Comparison of ENCODE assay signal across 8 cellular contexts in the genomic region with DNA sequence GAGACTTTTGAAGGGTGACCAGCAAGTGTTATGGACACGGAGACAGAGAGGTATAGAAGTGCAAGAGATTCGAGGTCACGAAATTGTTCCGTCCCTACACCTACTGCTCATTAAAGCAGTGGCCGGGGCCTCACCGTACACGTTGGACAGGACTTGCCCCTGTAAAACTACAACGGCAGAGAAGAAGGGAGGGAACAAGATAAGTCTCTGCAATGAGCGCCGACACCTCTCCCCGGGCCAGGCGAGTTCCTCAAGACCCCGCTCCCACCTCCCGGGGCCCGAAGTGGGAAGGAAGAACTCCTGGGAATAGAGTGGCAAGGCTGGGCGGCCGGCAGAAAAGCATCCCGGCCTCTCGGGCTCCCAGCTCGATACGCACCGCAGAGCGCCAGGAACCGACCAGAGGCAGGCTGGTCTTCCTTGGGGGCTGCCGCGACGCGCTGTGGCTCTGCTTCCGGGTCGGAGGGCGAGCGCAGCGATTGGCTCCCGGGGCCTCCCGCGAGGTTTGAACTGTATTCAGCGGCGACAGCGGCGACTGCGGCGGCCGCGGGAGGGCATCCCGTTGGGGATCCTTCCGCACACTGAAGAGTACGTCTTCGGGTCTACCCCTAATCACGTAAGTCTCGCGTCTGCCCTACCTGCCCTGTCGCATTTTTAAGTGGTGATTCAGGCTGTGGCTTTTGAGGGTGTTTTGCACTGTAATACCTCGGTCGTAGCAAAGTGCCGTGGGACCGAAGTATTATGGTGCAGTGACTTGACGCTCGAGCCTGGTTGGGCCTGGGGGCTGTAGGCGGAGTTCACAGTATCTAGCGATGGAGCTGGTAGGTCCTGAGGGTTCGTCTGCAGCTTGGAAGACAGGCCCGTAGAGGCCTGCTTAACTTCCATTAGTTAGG. TPM values are rescaled to one million over a fixed set of nuclear protein-coding genes. Genes with fewer than 3 reads are reported as not detected.
DNase-seq lines count a peak whose midpoint lies in the region; ATAC-seq and TF ChIP-seq lines count a peak whose summit lies in the region.

A gene with protein sequence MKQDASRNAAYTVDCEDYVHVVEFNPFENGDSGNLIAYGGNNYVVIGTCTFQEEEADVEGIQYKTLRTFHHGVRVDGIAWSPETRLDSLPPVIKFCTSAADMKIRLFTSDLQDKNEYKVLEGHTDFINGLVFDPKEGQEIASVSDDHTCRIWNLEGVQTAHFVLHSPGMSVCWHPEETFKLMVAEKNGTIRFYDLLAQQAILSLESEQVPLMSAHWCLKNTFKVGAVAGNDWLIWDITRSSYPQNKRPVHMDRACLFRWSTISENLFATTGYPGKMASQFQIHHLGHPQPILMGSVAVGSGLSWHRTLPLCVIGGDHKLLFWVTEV (minus strand): TSS at position 441 of the 890 bp plus-strand sequence. CDS start 1,596 bp downstream, outside the sequence.
A gene with protein sequence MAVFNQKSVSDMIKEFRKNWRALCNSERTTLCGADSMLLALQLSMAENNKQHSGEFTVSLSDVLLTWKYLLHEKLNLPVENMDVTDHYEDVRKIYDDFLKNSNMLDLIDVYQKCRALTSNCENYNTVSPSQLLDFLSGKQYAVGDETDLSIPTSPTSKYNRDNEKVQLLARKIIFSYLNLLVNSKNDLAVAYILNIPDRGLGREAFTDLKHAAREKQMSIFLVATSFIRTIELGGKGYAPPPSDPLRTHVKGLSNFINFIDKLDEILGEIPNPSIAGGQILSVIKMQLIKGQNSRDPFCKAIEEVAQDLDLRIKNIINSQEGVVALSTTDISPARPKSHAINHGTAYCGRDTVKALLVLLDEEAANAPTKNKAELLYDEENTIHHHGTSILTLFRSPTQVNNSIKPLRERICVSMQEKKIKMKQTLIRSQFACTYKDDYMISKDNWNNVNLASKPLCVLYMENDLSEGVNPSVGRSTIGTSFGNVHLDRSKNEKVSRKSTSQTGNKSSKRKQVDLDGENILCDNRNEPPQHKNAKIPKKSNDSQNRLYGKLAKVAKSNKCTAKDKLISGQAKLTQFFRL (plus strand): TSS at position 510 of the 890 bp plus-strand sequence. CDS start 3,706 bp downstream, outside the sequence.

- no peaks in the 10 kb centered on the region for H3K9me2 ChIP-seq in SK-N-SH

- H3K4me1 Mint-ChIP-seq in HFFc6 (ENCODE audit: low read depth), result peaks cover 34% of the 10 kb centered on the region
- H3K4me1 Mint-ChIP-seq in activated naive CD4-positive, alpha-beta T cell treated with anti-CD3 and anti-CD28 coated beads, Interleukin-2, amount 50 U/mL, for 24 hours, result peaks cover 19% of the 10 kb centered on the region

- peak within 1 kb of the TSS; percentile 62 to 86 for H3K27ac ChIP-seq in SK-N-SH (ENCODE audit: low read depth in 2 of 2, low read length in 1 of 2)
- peak within 1 kb of the TSS; percentile 86 for H3K27ac ChIP-seq in thymus (ENCODE audit: low read depth)

- H3K79me2 ChIP-seq in SK-N-SH (ENCODE audit: insufficient read depth), result peaks cover 51% of the 10 kb centered on the region

- no peaks in the 10 kb centered on the region for H3F3A ChIP-seq in SK-N-SH (replicated peaks; ENCODE audit: insufficient read depth)

- H3K27ac Mint-ChIP-seq in HFFc6, result peak within 1 kb of the TSS; percentile 85
- H3K27ac Mint-ChIP-seq in activated naive CD4-positive, alpha-beta T cell treated with anti-CD3 and anti-CD28 coated beads, Interleukin-2, amount 50 U/mL, for 24 hours, result peak within 1 kb of the TSS; percentile 89

- POLR2A ChIA-PET in SK-N-SH (lab: Yijun Ruan, JAX), result interaction anchor here (0.6 to 1.0 kb wide), 2 partner anchors 58 to 211 kb away, joined by 3 read pairs; a partner anchor contains a TSS

- H3K36me3 ChIP-seq in SK-N-SH (replicated peaks in 1 of 2; ENCODE audit: control insufficient read depth in 1 of 2, insufficient read depth in 2 of 2, low read length in 1 of 2), result peaks cover 28 to 29% of the 10 kb centered on the region in 2 experiments
- no peaks in the 10 kb centered on the region for H3K36me3 ChIP-seq in thymus (ENCODE audit: control insufficient read depth, insufficient read depth)

- TF ChIP-seq CTCF in HFFc6 (IDR thresholded peaks at IDR 0.05) (peak; percentile 8; the same call in 1 of the 2 replicates), SK-N-SH (IDR thresholded peaks at IDR 0.05) (no peak; the same call in 1 of the 2 replicates), omental fat pad (IDR thresholded peaks at IDR 0.05) (no peak)

- no peak for TF ChIP-seq RAD21 in SK-N-SH (IDR thresholded peaks at IDR 0.05; ENCODE audit: low read length)

- CTCF ChIA-PET in SK-N-SH (lab: Yijun Ruan, JAX), result interaction anchor here (0.8 to 1.8 kb wide), 3 partner anchors 24 to 50 kb away, joined by 3 to 4 read pairs (median 4); no protein-coding TSS in a partner anchor

- peak in 1 of 2 experiments; percentile 35; a peak in 1 of 4 replicates for TF ChIP-seq EP300 in SK-N-SH (IDR thresholded peaks at IDR 0.05; ENCODE audit: borderline replicate concordance in 1 of 2, low read depth in 1 of 2, low read length in 1 of 2)

- under 1% methylated on average over 28 of the region's 62 CpGs for WGBS in SK-N-SH (ENCODE audit: low lambda C conversion rate)
- WGBS in thymus, result under 1% methylated on average over 62 of the region's 62 CpGs

- peak; percentile 87 for DNase-seq in HFFc6
- peak; percentile 93 for DNase-seq in NAMALWA (ENCODE audit: low spot score)
- DNase-seq in SK-N-SH, result peak; percentile 91
- DNase-seq in glomerular visceral epithelial cell (ENCODE audit: extremely low spot score), result peak; percentile 88
- DNase-seq in omental fat pad (ENCODE audit: low spot score), result peak; percentile 82

- H3K9ac ChIP-seq in SK-N-SH, result peak within 1 kb of the TSS; percentile 83

- H4K20me1 ChIP-seq in SK-N-SH (ENCODE audit: insufficient read depth), result no peaks in the 10 kb centered on the region

- peak within 1 kb of the TSS; percentile 93 for H3K4me3 Mint-ChIP-seq in HFFc6
- H3K4me3 Mint-ChIP-seq in activated naive CD4-positive, alpha-beta T cell treated with anti-CD3 and anti-CD28 coated beads, Interleukin-2, amount 50 U/mL, for 24 hours, result peak within 1 kb of the TSS; percentile 95

- H3K4me1 ChIP-seq in SK-N-SH (ENCODE audit: control insufficient read depth in 1 of 2, insufficient read depth in 2 of 2, low read depth in 1 of 2, low read length in 1 of 2), result peaks cover 6 to 10% of the 10 kb centered on the region in 2 experiments; a peak in 3 of 4 replicates
- H3K4me1 ChIP-seq in thymus (ENCODE audit: control insufficient read depth, insufficient read depth, low read length), result peaks cover 8% of the 10 kb centered on the region

- peak within 1 kb of the TSS; percentile 94 for H2AFZ ChIP-seq in SK-N-SH (ENCODE audit: low read depth)

- H3K9me3 Mint-ChIP-seq in HFFc6, result no peaks in the 10 kb centered on the region
- H3K9me3 Mint-ChIP-seq in activated naive CD4-positive, alpha-beta T cell treated with anti-CD3 and anti-CD28 coated beads, Interleukin-2, amount 50 U/mL, for 24 hours, result no peaks in the 10 kb centered on the region

- no peaks in the 10 kb centered on the region for H3K9me3 ChIP-seq in SK-N-SH
- H3K9me3 ChIP-seq in thymus (ENCODE audit: control insufficient read depth), result no peaks in the 10 kb centered on the region

- H3K27me3 ChIP-seq in SK-N-SH (ENCODE audit: insufficient read depth) (no peaks in the 10 kb centered on the region), thymus (ENCODE audit: control insufficient read depth, insufficient read depth) (no peaks in the 10 kb centered on the region)

- H3K4me2 ChIP-seq in SK-N-SH, result peak within 1 kb of the TSS; percentile 85

- H3K4me3 ChIP-seq in GM08714 (ENCODE audit: low read length), result peak within 1 kb of the TSS; percentile 96
- H3K4me3 ChIP-seq in SK-N-SH (ENCODE audit: low read depth in 2 of 2, low read length in 1 of 2), result peak within 1 kb of the TSS; percentile 86 to 95
- H3K4me3 ChIP-seq in thymus (ENCODE audit: low read length), result peak within 1 kb of the TSS; percentile 88

- no peaks in the 10 kb centered on the region for H3K27me3 Mint-ChIP-seq in HFFc6 (ENCODE audit: insufficient read depth)
- H3K27me3 Mint-ChIP-seq in activated naive CD4-positive, alpha-beta T cell treated with anti-CD3 and anti-CD28 coated beads, Interleukin-2, amount 50 U/mL, for 24 hours, result no peaks in the 10 kb centered on the region

- no peaks in the 10 kb centered on the region; the same call in 1 of the 2 replicates for H3K36me3 Mint-ChIP-seq in HFFc6 (ENCODE audit: low read depth)
- peaks cover 8% of the 10 kb centered on the region for H3K36me3 Mint-ChIP-seq in activated naive CD4-positive, alpha-beta T cell treated with anti-CD3 and anti-CD28 coated beads, Interleukin-2, amount 50 U/mL, for 24 hours

- peak; percentile 98 for ATAC-seq in omental fat pad (ENCODE audit: low FRiP score)

TF ChIP-seq in SK-N-SH, 30 proteins besides CTCF, POLR2A, EP300 and RAD21 (continues in another document):
- no peak for TF ChIP-seq RFX5 (IDR thresholded peaks at IDR 0.05; ENCODE audit: low read length)
- TF ChIP-seq NRF1 (IDR thresholded peaks at IDR 0.05; ENCODE audit: low read depth, low read length), result no peak
- peak; percentile 95 for TF ChIP-seq POLR2AphosphoS5 (IDR thresholded peaks at IDR 0.05; ENCODE audit: low read depth, low read length)
- TF ChIP-seq SMC3 (IDR thresholded peaks at IDR 0.05; ENCODE audit: low read depth, low read length), result no peak
- TF ChIP-seq ELF1 (IDR thresholded peaks at IDR 0.05), result peak; percentile 87
- peak; percentile 8; the same call in 1 of the 2 replicates for TF ChIP-seq RCOR1 (IDR thresholded peaks at IDR 0.05; ENCODE audit: low read length)
- TF ChIP-seq FOSL2 (IDR thresholded peaks at IDR 0.05; ENCODE audit: borderline replicate concordance, low read depth), result no peak

RNA-seq across cellular contexts. Expression of the first gene that starts in this region (rescaled TPM):
- total RNA-seq in HFFc6 (2021; fragmentation: NEBNext Ultra II Directional; extraction: Animal tissue kit (Norgen Biotek cat#: 25700)), result 10 to 100 TPM; 36.0 to 53.9 (median 47.8) TPM
- polyA plus RNA-seq in SK-N-SH (2012; rRNA removed), result 29.2 and 34.5 TPM in 2 replicates
- 46.8 and 61.1 TPM in 2 replicates for polyA plus RNA-seq in SK-N-SH (2012; cell fraction: cytosol; rRNA removed)
- polyA plus RNA-seq in SK-N-SH (2012; cell fraction: nucleus; rRNA removed), result 15.2 and 26.9 TPM in 2 replicates
- total RNA-seq in omental fat pad, result 10 to 100 TPM; 14.9 to 22.9 (median 19.0) TPM
- polyA plus RNA-seq in thymus, result 22.3 TPM

RNA-seq across cellular contexts. Expression of the second gene that starts in this region (rescaled TPM):
- 10 to 100 TPM in 5 of 6 experiments, 1 to 10 TPM in 1; 8.6 to 13.6 (median 12.6) TPM for total RNA-seq in HFFc6 (2021; fragmentation: NEBNext Ultra II Directional; extraction: Animal tissue kit (Norgen Biotek cat#: 25700))
- polyA plus RNA-seq in SK-N-SH (2012; rRNA removed) (3.1 and 3.9 TPM in 2 replicates), thymus (6.6 TPM)
- polyA plus RNA-seq in SK-N-SH (2012; cell fraction: cytosol; rRNA removed), result 5.3 and 6.9 TPM in 2 replicates
- polyA plus RNA-seq in SK-N-SH (2012; cell fraction: nucleus; rRNA removed), result 2.8 and 4.6 TPM in 2 replicates
- 1 to 10 TPM; 1.1 to 4.9 (median 1.3) TPM for total RNA-seq in omental fat pad

Comparison
In these comparisons a context has a peak if more than half of its experiments do, and no peak if none do; other contexts are left out.
1. Peak in every context shown above with its lines: DNase-seq, ATAC-seq, H3K4me3 ChIP-seq and H3K27ac ChIP-seq.